ENCODE assay signal across 15 cellular contexts in genomic region chr6:40874495-40874894, GRCh38.
DNase-seq lines count a peak whose midpoint lies in the region; ATAC-seq and TF ChIP-seq lines count a peak whose summit lies in the region.
"Had no signal": no experiment of that assay in that cellular context is flagged by ENCODE, and none has a peak within 500 bp of the region (broad histone marks: within the 10 kb centered on the region; RNA-seq: fewer than 3 reads in every experiment).

No MANE protein-coding gene starts in this region.

- in situ Hi-C loops in GM13976 (cut with MboI; ENCODE audit: low sequenced_read_pairs, unreplicated experiment), result no loop called here

- peaks cover 3% of the 10 kb centered on the region for H3K9me3 ChIP-seq in DND-41 (ENCODE audit: insufficient read depth, low read length, severe bottlenecking)
- H3K9me3 ChIP-seq: ascending aorta, neutrophil, SJSA1 had no signal

- no peak overlapping the region for H2AFZ ChIP-seq in DND-41 (ENCODE audit: low read depth, low read length)

- TF ChIP-seq CTCF in DND-41 (IDR thresholded peaks at IDR 0.05; ENCODE audit: borderline replicate concordance, extremely low read depth, low read length, poor library complexity, severe bottlenecking) (peak; percentile 40), GM13976 (IDR thresholded peaks at IDR 0.05; ENCODE audit: borderline replicate concordance, control extremely low read depth, extremely low read depth, insufficient read depth, missing control alignments) (no peak)

- H3K36me3 ChIP-seq in DND-41 (ENCODE audit: insufficient read depth, low read length), result no peaks in the 10 kb centered on the region
- H3K36me3 ChIP-seq: ascending aorta, neutrophil, SJSA1, spleen had no signal

- no peak for ATAC-seq in DND-41 (ENCODE audit: insufficient read depth, low read depth)
- ATAC-seq in HG02870 (IDR thresholded peaks at IDR 0.05; ENCODE audit: unreplicated experiment), result no peak
- ATAC-seq: left colon had no signal

- H3K4me3 ChIP-seq in DND-41 (ENCODE audit: low read depth in 1 of 2, low read length in 2 of 2), result no peak overlapping the region
- H3K4me3 ChIP-seq: ascending aorta, SJSA1, spleen had no signal

- no peaks in the 10 kb centered on the region for H3K79me2 ChIP-seq in DND-41 (ENCODE audit: insufficient read depth, low read length)

- H3K9ac ChIP-seq in DND-41 (ENCODE audit: low read depth, low read length), result no peak overlapping the region

- H4K20me1 ChIP-seq in DND-41 (ENCODE audit: insufficient read depth, low read length), result no peaks in the 10 kb centered on the region

- H3K4me1 ChIP-seq in DND-41 (ENCODE audit: insufficient read depth, low read length), result no peaks in the 10 kb centered on the region
- H3K4me1 ChIP-seq: ascending aorta, SJSA1, spleen had no signal

- no peak overlapping the region for H3K27ac ChIP-seq in DND-41 (ENCODE audit: low read length)
- H3K27ac ChIP-seq: ascending aorta, neutrophil, SJSA1, spleen had no signal

- no peak for DNase-seq in DND-41
- peak; percentile 17 for DNase-seq in HT1080 (ENCODE audit: low read depth)
- peak; percentile 13 for DNase-seq in SW480 (ENCODE audit: low spot score)
- DNase-seq in medulla oblongata (ENCODE audit: extremely low spot score), result peak; percentile 29
- no peak for DNase-seq in kidney tubule cell (ENCODE audit: low spot score)
- DNase-seq in GM13976 (ENCODE audit: low spot score), result no peak
- DNase-seq: activated CD4-positive, alpha-beta T cell treated with anti-CD3 and anti-CD28 coated beads for 48 hours; COR-L47; left colon; NCI-H446 treated with DMSO at 0.1 percent for 48 hours; spleen had no signal

- H3K4me2 ChIP-seq in DND-41 (ENCODE audit: insufficient read depth, low read length), result no peak overlapping the region

- peaks cover 3% of the 10 kb centered on the region for H3K27me3 ChIP-seq in DND-41 (ENCODE audit: insufficient read depth, low read length, poor library complexity)
- H3K27me3 ChIP-seq: ascending aorta, neutrophil had no signal

Comparison
In these comparisons a context has a peak if more than half of its experiments do, and no peak if none do; other contexts are left out.
1. DNase-seq: peak in HT1080 (single experiment), SW480 (single experiment) and medulla oblongata (single experiment); none in DND-41 (single experiment), kidney tubule cell (single experiment) and GM13976 (single experiment).